In the genomic region with DNA sequence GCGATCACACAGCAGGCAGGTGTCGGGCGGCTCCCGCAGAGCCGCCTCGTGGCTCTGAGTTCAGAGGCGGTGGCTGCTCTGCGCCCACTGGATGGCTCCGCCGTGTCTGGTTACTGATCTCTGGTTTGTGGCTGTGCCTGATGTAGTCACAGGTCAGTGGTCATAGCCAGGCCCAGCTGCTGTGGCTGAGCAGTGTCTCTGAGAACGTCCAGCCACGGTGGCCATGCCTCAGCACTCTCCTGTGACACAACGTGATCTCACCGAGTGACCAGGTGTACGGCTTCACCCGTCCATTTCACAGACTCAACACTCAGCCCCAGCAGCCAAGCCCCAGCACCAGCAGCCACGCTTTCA, we compare ENCODE assay signal across 13 cellular contexts.
DNase-seq lines count a peak whose midpoint lies in the region; ATAC-seq and TF ChIP-seq lines count a peak whose summit lies in the region.
"Had no signal": no experiment of that assay in that cellular context is flagged by ENCODE, and none has a peak within 500 bp of the region (broad histone marks: within the 10 kb centered on the region; RNA-seq: fewer than 3 reads in every experiment).

No MANE protein-coding gene starts in this region.

- peaks cover 13% of the 10 kb centered on the region for H3K27me3 Mint-ChIP-seq in activated CD4-positive, alpha-beta T cell treated with anti-CD3 and anti-CD28 coated beads for 36 hours
- H3K27me3 Mint-ChIP-seq in MCF 10A (ENCODE audit: insufficient read depth, unreplicated experiment), result peaks cover 48% of the 10 kb centered on the region

- no TSS peak for BruUV-seq in MCF 10A (replicated peaks; lab: Mats Ljungman, UMichigan)

- H3K36me3 Mint-ChIP-seq in activated CD4-positive, alpha-beta T cell treated with anti-CD3 and anti-CD28 coated beads for 36 hours (ENCODE audit: low read depth), result no peaks in the 10 kb centered on the region
- H3K36me3 Mint-ChIP-seq in MCF 10A (ENCODE audit: insufficient read depth, unreplicated experiment), result no peaks in the 10 kb centered on the region

- H3K27me3 ChIP-seq in heart right ventricle, result peaks cover 0 to 5% (median 0%) of the 10 kb centered on the region in 7 donors
- H3K27me3 ChIP-seq in transverse colon, result peaks cover 50% of the 10 kb centered on the region
- H3K27me3 ChIP-seq in stomach, result peaks cover 0 to 56% (median 6%) of the 10 kb centered on the region in 3 donors

- H3K4me3 Mint-ChIP-seq in activated CD4-positive, alpha-beta T cell treated with anti-CD3 and anti-CD28 coated beads for 36 hours, result no peak overlapping the region
- no peak overlapping the region for H3K4me3 Mint-ChIP-seq in MCF 10A (ENCODE audit: unreplicated experiment)
- H3K4me3 Mint-ChIP-seq: activated CD4-positive, alpha-beta T cell treated with anti-CD3 and anti-CD28 coated beads, Interleukin-2, amount 10 ng/mL, durations not matched to agents 24 days and 14 days had no signal

- H3K9me3 ChIP-seq in heart right ventricle (no peaks in the 10 kb centered on the region), transverse colon (no peaks in the 10 kb centered on the region), stomach (no peaks in the 10 kb centered on the region)

- POLR2A ChIA-PET in activated CD4-positive, alpha-beta T cell treated with anti-CD3 and anti-CD28 coated beads for 36 hours (lab: Charles Lee), result interaction anchor here (0.6 kb wide), 1 partner anchor 375 kb away, joined by 3 read pairs; no protein-coding TSS in a partner anchor
- POLR2A ChIA-PET in MCF 10A (lab: Yijun Ruan, JAX), result interaction anchor here (0.6 to 0.7 kb wide), 2 partner anchors 27 to 52 kb away, joined by 3 read pairs; no protein-coding TSS in a partner anchor

- DNase-seq in activated CD4-positive, alpha-beta T cell treated with anti-CD3 and anti-CD28 coated beads for 36 hours, result no peak
- no peak for DNase-seq in activated CD4-positive, alpha-beta T cell treated with anti-CD3 and anti-CD28 coated beads, Interleukin-2, amount 50 U/mL, for 1 hour
- peak; percentile 67 for DNase-seq in HK-2 (ENCODE audit: unreplicated experiment)
- no peak for DNase-seq in heart right ventricle
- DNase-seq in transverse colon, result peak; percentile 33
- DNase-seq in OCI-M2 (lab: John Stamatoyannopoulos, UW; ENCODE audit: unreplicated experiment), result no peak
- no peak for DNase-seq in MCF 10A (ENCODE audit: unreplicated experiment)
- DNase-seq in stomach, result no peak
- DNase-seq: activated CD4-positive, alpha-beta T cell treated with anti-CD3 and anti-CD28 coated beads, Interleukin-2, amount 10 ng/mL, durations not matched to agents 24 days and 14 days; activated naive CD4-positive, alpha-beta T cell; EL; mammary epithelial cell had no signal

- H3K4me1 ChIP-seq in heart right ventricle (peaks cover 21 to 70% (median 45%) of the 10 kb centered on the region in 9 donors), transverse colon (peaks cover 0 to 5% (median 2%) of the 10 kb centered on the region in 4 donors), stomach (peaks cover 0 to 19% (median 8%) of the 10 kb centered on the region in 4 donors)

- TF ChIP-seq EP300 in transverse colon (IDR thresholded peaks at IDR 0.05; ENCODE audit: low read depth) (no peak), stomach (IDR thresholded peaks at IDR 0.05) (no peak)

- H3K4me3 ChIP-seq in heart right ventricle, result no peak overlapping the region
- H3K4me3 ChIP-seq in transverse colon, result no peak overlapping the region
- no peak overlapping the region for H3K4me3 ChIP-seq in stomach

- H3K4me1 Mint-ChIP-seq in activated CD4-positive, alpha-beta T cell treated with anti-CD3 and anti-CD28 coated beads for 36 hours, result peaks cover 18% of the 10 kb centered on the region
- H3K4me1 Mint-ChIP-seq in MCF 10A (ENCODE audit: insufficient read depth, unreplicated experiment), result peaks cover 18% of the 10 kb centered on the region

- H3K27ac ChIP-seq in heart right ventricle, result peak overlapping the region in 8 of 10 donors; percentile 56 to 73 (median 68)
- H3K27ac ChIP-seq in transverse colon, result peak overlapping the region in 2 of 4 donors; percentile 21 to 27
- H3K27ac ChIP-seq in stomach, result peak overlapping the region in 1 of 5 donors; percentile 21

- TF ChIP-seq POLR2A in transverse colon (IDR thresholded peaks at IDR 0.05), result no peak
- no peak for TF ChIP-seq POLR2A in stomach (IDR thresholded peaks at IDR 0.05)

- H3K36me3 ChIP-seq in heart right ventricle, result no peaks in the 10 kb centered on the region
- no peaks in the 10 kb centered on the region for H3K36me3 ChIP-seq in transverse colon
- H3K36me3 ChIP-seq in stomach, result no peaks in the 10 kb centered on the region

- in situ Hi-C loops in transverse colon (cut with MboI; ENCODE audit: low pct_ligation_motif_present in 1 of 4, low pct_unique_long_range_greater_than_20kb in 1 of 4, low sequenced_read_pairs in 3 of 4), result no loop called here

- intact Hi-C loops in activated CD4-positive, alpha-beta T cell treated with anti-CD3 and anti-CD28 coated beads for 36 hours (cut with DNase I, micrococcal nuclease), result no loop called here
- intact Hi-C loops in heart right ventricle (cut with DNase I), result loop anchor here in 1 of 10 donors (5.0 kb wide), 1 partner anchor 58 kb away; no protein-coding TSS in a partner anchor
- intact Hi-C loops in transverse colon (cut with DNase I; ENCODE audit: low total_unique reads), result no loop called here
- intact Hi-C loops in MCF 10A (cut with micrococcal nuclease), result no loop called here
- intact Hi-C loops in stomach (cut with DNase I; ENCODE audit: low total_unique reads), result no loop called here

- TF ChIP-seq CTCF in heart right ventricle (IDR thresholded peaks at IDR 0.05), result peak in 1 of 9 donors; percentile 10
- no peak for TF ChIP-seq CTCF in transverse colon (IDR thresholded peaks at IDR 0.05)
- no peak for TF ChIP-seq CTCF in MCF 10A (IDR thresholded peaks at IDR 0.05; ENCODE audit: unreplicated experiment)
- TF ChIP-seq CTCF in stomach (IDR thresholded peaks at IDR 0.05), result no peak

- CTCF ChIA-PET in activated CD4-positive, alpha-beta T cell treated with anti-CD3 and anti-CD28 coated beads for 36 hours (lab: Charles Lee), result interaction anchor here (0.7 to 1.6 kb wide), 2 partner anchors 139 to 1136 kb away, joined by 3 to 5 read pairs; no protein-coding TSS in a partner anchor
- CTCF ChIA-PET in MCF 10A (lab: Yijun Ruan, JAX), result interaction anchor here (1.0 kb wide), 2 partner anchors 213 to 530 kb away, joined by 3 to 6 read pairs; no protein-coding TSS in a partner anchor

- WGBS in heart right ventricle, 2 donors, result 55 to 61% methylated on average over 17 of the region's 17 CpGs
- WGBS in transverse colon (ENCODE audit: low coverage in 1 of 2), 2 donors, result 44% methylated on average over 17 of the region's 17 CpGs; no CpG with 5 or more reads in 1 of the 2 donors
- 46 to 57% (median 55%) methylated on average over 12 to 17 of the region's 17 CpGs for WGBS in stomach, 5 donors

- peak overlapping the region; percentile 18 for H3K27ac Mint-ChIP-seq in activated CD4-positive, alpha-beta T cell treated with anti-CD3 and anti-CD28 coated beads for 36 hours
- H3K27ac Mint-ChIP-seq in MCF 10A (ENCODE audit: low read depth, unreplicated experiment), result no peak overlapping the region
- H3K27ac Mint-ChIP-seq: activated CD4-positive, alpha-beta T cell treated with anti-CD3 and anti-CD28 coated beads, Interleukin-2, amount 10 ng/mL, durations not matched to agents 24 days and 14 days had no signal

- no peaks in the 10 kb centered on the region for H3K9me3 Mint-ChIP-seq in activated CD4-positive, alpha-beta T cell treated with anti-CD3 and anti-CD28 coated beads for 36 hours (ENCODE audit: low read depth)
- no peaks in the 10 kb centered on the region for H3K9me3 Mint-ChIP-seq in MCF 10A (ENCODE audit: unreplicated experiment)
- H3K9me3 Mint-ChIP-seq: activated CD4-positive, alpha-beta T cell treated with anti-CD3 and anti-CD28 coated beads, Interleukin-2, amount 10 ng/mL, durations not matched to agents 24 days and 14 days had no signal

- no peak for ATAC-seq in activated CD4-positive, alpha-beta T cell treated with anti-CD3 and anti-CD28 coated beads for 36 hours
- peak in 7 of 8 donors; percentile 14 to 65 (median 46) for ATAC-seq in heart right ventricle
- ATAC-seq: SK-N-SH treated with all-trans-retinoic acid at 6 μM for 48 hours had no signal

Comparison
In these comparisons a context has a peak if more than half of its experiments do, and no peak if none do; other contexts are left out.
1. DNase-seq: peak in HK-2 (single experiment) and transverse colon (single experiment); none in activated CD4-positive, alpha-beta T cell treated with anti-CD3 and anti-CD28 coated beads for 36 hours (single experiment), activated CD4-positive, alpha-beta T cell treated with anti-CD3 and anti-CD28 coated beads, Interleukin-2, amount 50 U/mL, for 1 hour (single experiment), heart right ventricle (0 of 2), OCI-M2 (single experiment), MCF 10A (single experiment) and stomach (single experiment).